1 cellular context compared by ENCODE assay signal in the genomic region with DNA sequence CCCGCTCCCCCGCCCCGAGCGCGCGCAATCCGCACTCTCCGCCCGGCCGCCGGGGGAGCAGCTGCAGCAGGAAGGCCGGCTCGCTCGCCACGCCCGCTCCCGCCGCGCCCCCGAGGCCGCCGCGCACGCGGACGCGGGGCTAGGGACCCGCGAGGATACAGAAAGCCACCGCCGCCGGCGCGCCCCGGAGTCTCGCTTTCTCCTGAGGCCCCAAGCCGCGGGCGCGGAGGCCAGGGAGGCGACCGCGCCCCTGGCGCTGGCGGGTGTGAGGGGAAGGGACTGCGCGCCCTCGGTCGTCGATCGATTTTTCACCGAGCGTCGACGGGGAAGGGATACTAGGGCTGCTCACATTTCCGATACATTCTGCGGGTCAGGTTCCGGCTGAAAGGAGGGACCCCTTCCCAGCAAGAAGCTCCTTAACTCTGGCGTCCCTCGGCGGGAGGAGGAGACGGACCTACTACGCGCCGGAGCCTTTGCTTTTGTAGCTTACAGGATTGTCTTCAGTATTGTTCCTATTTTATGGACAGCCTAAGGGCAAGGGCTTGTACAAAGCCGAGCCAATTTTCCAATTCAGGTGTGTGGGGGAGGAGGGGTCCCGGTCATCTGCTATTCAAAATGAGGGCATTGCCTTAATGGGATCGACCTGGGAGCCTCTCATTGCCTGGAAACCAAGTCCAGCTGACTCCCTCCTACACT.
TF ChIP-seq lines count a peak whose summit lies in the region.

No MANE protein-coding gene starts in this region.

TF ChIP-seq in HEK293, 187 proteins besides CTCF, POLR2A, EP300 and RAD21 (continued from another document):
- TF ChIP-seq ZNF768 (tag by site-specific recombination; IDR thresholded peaks at IDR 0.05): no peak
- TF ChIP-seq, protein P1, sequence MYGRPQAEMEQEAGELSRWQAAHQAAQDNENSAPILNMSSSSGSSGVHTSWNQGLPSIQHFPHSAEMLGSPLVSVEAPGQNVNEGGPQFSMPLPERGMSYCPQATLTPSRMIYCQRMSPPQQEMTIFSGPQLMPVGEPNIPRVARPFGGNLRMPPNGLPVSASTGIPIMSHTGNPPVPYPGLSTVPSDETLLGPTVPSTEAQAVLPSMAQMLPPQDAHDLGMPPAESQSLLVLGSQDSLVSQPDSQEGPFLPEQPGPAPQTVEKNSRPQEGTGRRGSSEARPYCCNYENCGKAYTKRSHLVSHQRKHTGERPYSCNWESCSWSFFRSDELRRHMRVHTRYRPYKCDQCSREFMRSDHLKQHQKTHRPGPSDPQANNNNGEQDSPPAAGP (tag by site-specific recombination; IDR thresholded peaks at IDR 0.05): peak; percentile 58; the same call in 1 of the 2 replicates
- TF ChIP-seq KLF8 (tag by site-specific recombination; IDR thresholded peaks at IDR 0.05): peak; percentile 31; the same call in 1 of the 2 replicates
- TF ChIP-seq KLF10 (tag by site-specific recombination; IDR thresholded peaks at IDR 0.05): 0 out of 2 replicates have a peak, but pooled peaks have one; percentile 47
- no peak for TF ChIP-seq GLI2 (tag by site-specific recombination; IDR thresholded peaks at IDR 0.05; ENCODE audit: borderline replicate concordance, low read depth)
